Comparison of ENCODE assay signal across 1 cellular context in genomic region chr21:42983102-42983501, GRCh38.
TF ChIP-seq lines count a peak whose summit lies in the region.

No MANE protein-coding gene starts in this region.

TF ChIP-seq in HEK293, 187 proteins besides CTCF, POLR2A, EP300 and RAD21 (continued from another document):
- peak; percentile 92 for TF ChIP-seq ZNF398 (tag by site-specific recombination; IDR thresholded peaks at IDR 0.05)
- TF ChIP-seq ZFP41 (tag by site-specific recombination; IDR thresholded peaks at IDR 0.05; ENCODE audit: borderline replicate concordance), result no peak
- TF ChIP-seq ZNF518A (tag by site-specific recombination; conservative IDR thresholded peaks at IDR 0.05; ENCODE audit: low read depth), result no peak
- no peak for TF ChIP-seq TCF7L2 (IDR thresholded peaks at IDR 0.05; ENCODE audit: borderline replicate concordance, low read depth, low read length)
- no peak for TF ChIP-seq ZNF747 (tag by site-specific recombination; IDR thresholded peaks at IDR 0.05)
- TF ChIP-seq TRIM28 (IDR thresholded peaks at IDR 0.05; ENCODE audit: borderline replicate concordance, low read length), result no peak
